ENCODE assay signal across 8 cellular contexts in the genomic region with DNA sequence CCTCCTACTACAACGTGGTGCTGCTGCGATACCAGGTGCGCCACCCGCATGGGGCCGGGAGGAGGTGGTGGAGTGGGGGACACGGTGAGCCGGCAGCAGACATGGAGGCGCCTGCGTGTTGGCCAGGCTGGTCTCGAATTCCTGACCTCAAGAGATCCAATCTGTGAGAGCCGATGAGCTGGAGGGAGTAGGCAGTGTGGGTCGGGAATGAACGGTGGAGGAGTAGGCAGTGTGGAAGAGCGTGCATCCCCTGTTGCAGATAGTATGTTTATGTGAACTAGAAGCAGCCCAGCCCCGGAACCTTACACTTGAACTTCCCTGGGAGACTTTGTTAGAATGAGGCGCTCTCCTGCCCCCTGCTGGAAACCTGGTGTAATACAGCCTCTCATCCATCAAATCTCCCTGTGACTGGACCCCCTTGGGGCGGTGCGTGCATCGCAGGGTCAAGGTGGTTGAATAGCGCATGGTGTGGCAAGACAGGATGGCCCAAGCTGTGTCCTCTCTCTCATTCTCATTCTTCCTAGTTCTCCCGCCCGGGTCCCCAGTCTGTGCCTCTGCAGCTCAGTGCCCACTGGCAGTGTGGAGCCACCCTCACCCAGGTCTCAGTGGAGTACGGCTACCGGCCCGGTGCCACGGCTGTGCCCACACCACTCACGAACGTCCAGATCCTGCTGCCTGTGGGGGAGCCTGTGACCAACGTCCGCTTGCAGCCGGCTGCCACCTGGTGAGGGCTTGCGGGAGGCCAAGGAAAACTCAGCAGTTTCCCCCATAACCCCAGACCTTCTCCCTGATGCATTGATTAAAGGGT. TPM values are rescaled to one million over a fixed set of nuclear protein-coding genes. Genes with fewer than 3 reads are reported as not detected.
A peak's percentile ranks its signal among the peaks of the same experiment; 100 is the strongest.
DNase-seq lines count a peak whose midpoint lies in the region; ATAC-seq and TF ChIP-seq lines count a peak whose summit lies in the region.

No MANE protein-coding gene starts in this region.

- H3K27ac ChIP-seq in CD8-positive, alpha-beta T cell (ENCODE audit: low read depth, low read length) = no peak overlapping the region
- H3K27ac ChIP-seq in PC-3 (ENCODE audit: low read length) (no peak overlapping the region), testis (no peak overlapping the region)

- ATAC-seq in CD8-positive, alpha-beta T cell = peak; percentile 94
- ATAC-seq in PC-3 (peak; percentile 47), omental fat pad (ENCODE audit: low FRiP score) (peak; percentile 32), HG03039 (IDR thresholded peaks at IDR 0.05; ENCODE audit: unreplicated experiment) (no peak)

- peak; percentile 82 for TF ChIP-seq CTCF in CD8-positive, alpha-beta T cell (IDR thresholded peaks at IDR 0.05)
- TF ChIP-seq CTCF in PC-3 (conservative IDR thresholded peaks at IDR 0.05; ENCODE audit: low read depth, low read length) = peak; percentile 85
- TF ChIP-seq CTCF in omental fat pad (IDR thresholded peaks at IDR 0.05) = peak in 2 of 3 donors; percentile 41 to 43
- peak; percentile 70 to 91 (median 73) for TF ChIP-seq CTCF in testis (IDR thresholded peaks at IDR 0.05)

- no peak overlapping the region for H3K27ac Mint-ChIP-seq in CD8-positive, alpha-beta T cell

- peaks cover 58% of the 10 kb centered on the region for H3K36me3 Mint-ChIP-seq in CD8-positive, alpha-beta T cell

- H3K27me3 Mint-ChIP-seq in CD8-positive, alpha-beta T cell (ENCODE audit: low read depth) = no peaks in the 10 kb centered on the region

- DNase-seq in CD8-positive, alpha-beta T cell = peak; percentile 55 to 81 (median 72)
- peak; percentile 52 for DNase-seq in HT1080 (ENCODE audit: low read depth)
- DNase-seq in PC-3 = peak; percentile 71
- peak; percentile 74 for DNase-seq in activated T-cell treated with anti-CD3 and anti-CD28 coated beads, Interleukin-2, amount 50 U/mL, for 1 hour
- DNase-seq in fibroblast of peridontal ligament (ENCODE audit: extremely low read depth) = peak; percentile 71
- DNase-seq in omental fat pad (ENCODE audit: low spot score) = peak; percentile 49
- peak; percentile 83 for DNase-seq in testis

- no TSS peak for BruUV-seq in PC-3 (replicated peaks; lab: Mats Ljungman, UMichigan)

- no peaks in the 10 kb centered on the region for H3K9me3 ChIP-seq in CD8-positive, alpha-beta T cell (ENCODE audit: low read length)
- H3K9me3 ChIP-seq in PC-3 (ENCODE audit: low read length) = no peaks in the 10 kb centered on the region
- H3K9me3 ChIP-seq in testis = no peaks in the 10 kb centered on the region

- no peaks in the 10 kb centered on the region for H3K27me3 ChIP-seq in CD8-positive, alpha-beta T cell (ENCODE audit: insufficient read depth, low read length)
- H3K27me3 ChIP-seq in PC-3 (ENCODE audit: low read length) (no peaks in the 10 kb centered on the region), testis (no peaks in the 10 kb centered on the region)

- intact Hi-C loops in CD8-positive, alpha-beta T cell (cut with DNase I, micrococcal nuclease) = loop anchor here (1.0 to 5.0 kb wide), 4 partner anchors 71 to 332 kb away; no protein-coding TSS in a partner anchor
- intact Hi-C loops in PC-3 (cut with micrococcal nuclease) (no loop called here), testis (cut with DNase I; ENCODE audit: low total_unique reads) (no loop called here)

- WGBS in testis, 2 donors = 56 to 59% methylated on average over 24 to 32 of the region's 32 CpGs

- H3K79me2 ChIP-seq in PC-3 (ENCODE audit: low read length) = no peaks in the 10 kb centered on the region

- H3K36me3 ChIP-seq in CD8-positive, alpha-beta T cell (ENCODE audit: insufficient read depth, low read length) = peaks cover 17% of the 10 kb centered on the region
- no peaks in the 10 kb centered on the region for H3K36me3 ChIP-seq in PC-3 (ENCODE audit: low read depth, low read length)
- H3K36me3 ChIP-seq in testis (ENCODE audit: low read depth, missing control alignments) = no peaks in the 10 kb centered on the region

- no peak overlapping the region for H3K4me3 Mint-ChIP-seq in CD8-positive, alpha-beta T cell

- H3K9me3 Mint-ChIP-seq in CD8-positive, alpha-beta T cell = no peaks in the 10 kb centered on the region

- H3K9ac ChIP-seq in PC-3 (ENCODE audit: low read length) = no peak overlapping the region

- CTCF ChIA-PET in CD8-positive, alpha-beta T cell (lab: Charles Lee) = interaction anchor here (0.5 to 7.4 kb wide), 18 partner anchors 8 to 828 kb away, joined by 3 to 57 read pairs (median 4); partner anchors contain the start of genes B3GNT3 and TMEM59L
- CTCF ChIA-PET in PC-3 (lab: Charles Lee) = no interaction called here

- H3K4me2 ChIP-seq in PC-3 (ENCODE audit: low read length) = no peak overlapping the region

- H3K4me3 ChIP-seq in CD8-positive, alpha-beta T cell (ENCODE audit: low read depth, low read length) = no peak overlapping the region
- H3K4me3 ChIP-seq in PC-3 (ENCODE audit: low read length) (no peak overlapping the region), testis (no peak overlapping the region)

- peaks cover 11% of the 10 kb centered on the region for H3K4me1 Mint-ChIP-seq in CD8-positive, alpha-beta T cell (ENCODE audit: low read depth)

- peaks cover 4% of the 10 kb centered on the region for H3K4me1 ChIP-seq in CD8-positive, alpha-beta T cell (ENCODE audit: insufficient read depth, low read length)
- H3K4me1 ChIP-seq in PC-3 (ENCODE audit: insufficient read depth, low read length) = 0 out of 2 replicates have a peak, but pooled peaks cover 4% of the 10 kb centered on the region
- H3K4me1 ChIP-seq in testis = peaks cover 9% of the 10 kb centered on the region

- no peaks in the 10 kb centered on the region for H4K20me1 ChIP-seq in PC-3 (ENCODE audit: low read length)

- no peaks in the 10 kb centered on the region for H3K9me2 ChIP-seq in PC-3 (replicated peaks; ENCODE audit: low read length)

- POLR2A ChIA-PET in CD8-positive, alpha-beta T cell (lab: Charles Lee) = interaction anchor here (0.7 kb wide), 2 partner anchors 82 to 103 kb away, joined by 3 read pairs; no protein-coding TSS in a partner anchor
- POLR2A ChIA-PET in PC-3 (lab: Charles Lee; ENCODE audit: unreplicated experiment) = no interaction called here

- no peak overlapping the region for H2AFZ ChIP-seq in PC-3 (ENCODE audit: low read length)

- TF ChIP-seq POLR2A in testis (IDR thresholded peaks at IDR 0.05) = no peak

- H3F3A ChIP-seq in PC-3 (ENCODE audit: low read length, unreplicated experiment) = no peaks in the 10 kb centered on the region

RNA-seq across cellular contexts. Expression of gene B3GNT3, which starts 10.5 kb away (rescaled TPM):
- not detected for total RNA-seq in CD8-positive, alpha-beta T cell
- total RNA-seq in HT1080 (2014; rRNA removed; shearing (Covaris generic)) = 0.20 TPM in 1 of 2 replicates, not detected in the other
- 0.08 and 0.18 TPM in 2 replicates for polyA plus RNA-seq in HT1080 (2015; cell fraction: cytosol; rRNA removed)
- 0.13 and 0.24 TPM in 2 replicates for polyA plus RNA-seq in HT1080 (2015; cell fraction: nucleus; rRNA removed)
- total RNA-seq in PC-3 (2014; rRNA removed) = 39.5 and 41.7 TPM in 2 replicates
- under 1 TPM in 2 of 4 donors, not detected in 2; 0.19 to 0.32 TPM for total RNA-seq in omental fat pad
- total RNA-seq in testis = under 1 TPM; 0.19 to 0.71 TPM
- 0.63 TPM for polyA plus RNA-seq in testis (ENCODE audit: insufficient read depth, low read depth, low replicate concordance)

RNA-seq across cellular contexts. Expression of gene FCHO1, which starts 33.1 kb away (rescaled TPM):
- total RNA-seq in CD8-positive, alpha-beta T cell = 10 to 100 TPM; 36.7 to 38.4 TPM
- 0.53 TPM in 2 replicates for total RNA-seq in HT1080 (2014; rRNA removed; shearing (Covaris generic))
- polyA plus RNA-seq in HT1080 (2015; cell fraction: cytosol; rRNA removed) = 1.3 and 2.0 TPM in 2 replicates
- 3.6 and 5.4 TPM in 2 replicates for polyA plus RNA-seq in HT1080 (2015; cell fraction: nucleus; rRNA removed)
- total RNA-seq in PC-3 (2014; rRNA removed) (21.0 and 29.5 TPM in 2 replicates), omental fat pad (1 to 10 TPM; 3.1 to 7.4 (median 4.9) TPM), testis (10 to 100 TPM; 12.8 to 15.6 TPM)
- 9.8 TPM for polyA plus RNA-seq in testis (ENCODE audit: insufficient read depth, low read depth, low replicate concordance)

RNA-seq across cellular contexts. Expression of gene INSL3, which starts 36.9 kb away (rescaled TPM):
- 1 to 10 TPM; 6.1 to 7.6 TPM for total RNA-seq in CD8-positive, alpha-beta T cell
- total RNA-seq in HT1080 (2014; rRNA removed; shearing (Covaris generic)) = not detected in 2 replicates
- polyA plus RNA-seq in HT1080 (2015; cell fraction: cytosol; rRNA removed) = not detected in 2 replicates
- polyA plus RNA-seq in HT1080 (2015; cell fraction: nucleus; rRNA removed) = not detected in 2 replicates
- total RNA-seq in PC-3 (2014; rRNA removed) = not detected in 2 replicates
- 1 to 10 TPM in 1 of 4 donors, not detected in 3; 2.7 TPM for total RNA-seq in omental fat pad
- total RNA-seq in testis = 100 to 1,000 TPM in 1 of 2 donors, 10 to 100 TPM in 1; 39.0 to 183 TPM
- polyA plus RNA-seq in testis (ENCODE audit: insufficient read depth, low read depth, low replicate concordance) = 1,477 TPM

Comparison
In these comparisons a context has a peak if more than half of its experiments do, and no peak if none do; other contexts are left out.
1. RNA of gene B3GNT3, which starts 10.5 kb away (total RNA-seq): 39.5 to 41.7 TPM in PC-3; 0.19 to 0.71 TPM in testis, 0.19 to 0.32 TPM in omental fat pad, not detected in CD8-positive, alpha-beta T cell and 0.20 TPM in HT1080; every median in the first group is over 10 times any median in the second.
2. RNA of gene INSL3, which starts 36.9 kb away (total RNA-seq): 39.0 to 183 TPM in testis; 6.1 to 7.6 TPM in CD8-positive, alpha-beta T cell, 2.7 TPM in omental fat pad, not detected in HT1080 and not detected in PC-3; every median in the first group is over 4 times any median in the second.
3. intact Hi-C loops: an anchor here in CD8-positive, alpha-beta T cell (1.0 to 5.0 kb wide); none called in PC-3 and testis.
4. Peak in every context shown above with its lines, with median percentiles within 50 percentile points of each other: DNase-seq and CTCF ChIP-seq.